Comparison of ENCODE assay signal across 13 cellular contexts in the genomic region with DNA sequence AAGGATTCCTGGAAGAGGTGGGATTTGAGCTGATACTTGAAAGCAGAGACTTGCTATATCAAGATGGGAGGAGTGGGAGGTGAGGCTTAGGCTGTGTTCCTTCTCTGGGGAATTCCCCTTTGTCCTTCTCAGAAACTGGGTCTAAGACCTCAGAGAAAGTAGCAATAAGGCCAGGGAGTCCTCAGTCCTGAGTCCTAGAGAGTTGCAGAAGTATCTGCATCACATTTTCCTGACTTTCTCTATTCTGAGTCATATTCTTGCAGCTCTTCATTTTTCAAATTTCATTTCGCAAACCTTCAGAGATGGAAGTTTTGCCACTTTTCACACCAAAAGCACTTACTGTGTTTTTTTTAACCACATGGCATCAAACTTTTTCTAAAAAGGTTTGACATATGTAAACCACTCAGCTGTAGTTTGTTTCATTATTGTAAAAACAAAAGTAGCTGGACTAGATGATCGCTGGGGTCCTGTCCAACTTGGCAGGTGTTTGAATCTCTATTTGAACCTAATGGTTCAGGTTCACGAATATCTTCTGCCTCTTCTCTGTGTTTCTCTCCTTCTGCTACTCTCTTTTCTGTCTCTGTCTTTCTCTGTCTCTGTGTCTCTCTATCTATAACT. TPM values are rescaled to one million over a fixed set of nuclear protein-coding genes. Genes with fewer than 3 reads are reported as not detected.
DNase-seq lines count a peak whose midpoint lies in the region; ATAC-seq and TF ChIP-seq lines count a peak whose summit lies in the region.
"Had no signal": no experiment of that assay in that cellular context is flagged by ENCODE, and none has a peak within 500 bp of the region (broad histone marks: within the 10 kb centered on the region; RNA-seq: fewer than 3 reads in every experiment).

No MANE protein-coding gene starts in this region.

- DNase-seq in CD1c-positive myeloid dendritic cell (ENCODE audit: extremely low spot score), result peak; percentile 65
- DNase-seq in IMR-90, result no peak
- no peak for DNase-seq in left lung
- no peak for DNase-seq in NCI-H510A (lab: John Stamatoyannopoulos, UW)
- no peak for DNase-seq in ecto neural progenitor cell (ENCODE audit: low spot score)
- DNase-seq: endodermal cell; stimulated activated CD4-positive, alpha-beta T cell treated with anti-CD3 and anti-CD28 coated beads, Interleukin-1b, Interleukin-23, amount 100 ng/mL, for 48 hours; stomach had no signal

- no peak for TF ChIP-seq CTCF in IMR-90 (conservative IDR thresholded peaks at IDR 0.05; ENCODE audit: low read depth, low read length)
- TF ChIP-seq CTCF in left lung (IDR thresholded peaks at IDR 0.05), result no peak

- BruUV-seq in IMR-90 (replicated peaks; lab: Mats Ljungman, UMichigan), result no TSS peak

- no peaks in the 10 kb centered on the region for H3K9me1 ChIP-seq in IMR-90 (ENCODE audit: insufficient read depth, low read length)

- TF ChIP-seq POLR2A in IMR-90 (IDR thresholded peaks at IDR 0.05; ENCODE audit: low read depth, low read length), result no peak

- H3K4me3 ChIP-seq in IMR-90 (ENCODE audit: insufficient read depth, low read depth, low read length) (no peak overlapping the region), left lung (no peak overlapping the region)
- H3K4me3 ChIP-seq: heart right ventricle, SJCRH30, stomach had no signal

- no peak overlapping the region for H4K8ac ChIP-seq in IMR-90 (ENCODE audit: low read depth in 2 of 2, low read length in 2 of 2)

- no peak overlapping the region for H3K56ac ChIP-seq in IMR-90 (ENCODE audit: extremely low read depth, insufficient read depth, low read length)

- H2BK120ac ChIP-seq in IMR-90 (ENCODE audit: low read depth, low read length), result no peak overlapping the region

- H3K36me3 ChIP-seq in IMR-90 (ENCODE audit: control insufficient read depth, insufficient read depth, low read length), result no peaks in the 10 kb centered on the region
- no peaks in the 10 kb centered on the region for H3K36me3 ChIP-seq in left lung
- H3K36me3 ChIP-seq: heart right ventricle, SJCRH30, stomach had no signal

- peak; percentile 60 for ATAC-seq in GM18511 (IDR thresholded peaks at IDR 0.05; ENCODE audit: unreplicated experiment)
- peak; percentile 27; the same call in 1 of the 2 replicates for ATAC-seq in IMR-90 (ENCODE audit: low read depth)
- ATAC-seq in left lung, result peak; percentile 63
- ATAC-seq in GM18909 (IDR thresholded peaks at IDR 0.05; ENCODE audit: poor library complexity, unreplicated experiment), result no peak
- ATAC-seq in HG03565 (IDR thresholded peaks at IDR 0.05; ENCODE audit: unreplicated experiment), result no peak

- H4K5ac ChIP-seq in IMR-90 (ENCODE audit: low read depth, low read length), result no peak overlapping the region

- no peak overlapping the region for H2AK5ac ChIP-seq in IMR-90 (ENCODE audit: low read depth, low read length)

- no peak overlapping the region for H2AK9ac ChIP-seq in IMR-90 (replicated peaks; ENCODE audit: low read depth, low read length, poor library complexity)

- H4K91ac ChIP-seq in IMR-90 (ENCODE audit: insufficient read depth, low read depth, low read length), result no peak overlapping the region

- no peak overlapping the region for H2AFZ ChIP-seq in IMR-90 (replicated peaks; ENCODE audit: low read length, poor library complexity)

- H3K27ac ChIP-seq in IMR-90 (ENCODE audit: insufficient read depth, low read length) (no peak overlapping the region), left lung (no peak overlapping the region)
- H3K27ac ChIP-seq: SJCRH30, stomach had no signal

- H2BK5ac ChIP-seq in IMR-90 (ENCODE audit: low read depth, low read length, poor library complexity, severe bottlenecking), result no peak overlapping the region

- H3K27me3 ChIP-seq in IMR-90 (ENCODE audit: control insufficient read depth, insufficient read depth, low read length) (no peaks in the 10 kb centered on the region), left lung (no peaks in the 10 kb centered on the region)
- H3K27me3 ChIP-seq: heart right ventricle, SJCRH30, stomach had no signal

- H3K23ac ChIP-seq in IMR-90 (ENCODE audit: low read depth, low read length), result no peak overlapping the region

- no peaks in the 10 kb centered on the region for H4K20me1 ChIP-seq in IMR-90 (ENCODE audit: insufficient read depth, low read length)

- in situ Hi-C loops in IMR-90 (cut with MboI; ENCODE audit: low sequenced_read_pairs), result no loop called here

- no peak for TF ChIP-seq RAD21 in IMR-90 (IDR thresholded peaks at IDR 0.05; ENCODE audit: low read length)

- no peak overlapping the region for H3K9ac ChIP-seq in IMR-90 (ENCODE audit: low read depth, low read length)

- no peak overlapping the region for H2BK20ac ChIP-seq in IMR-90 (ENCODE audit: low read depth, low read length)

- POLR2A ChIA-PET in IMR-90 (lab: Charles Lee; ENCODE audit: unreplicated experiment), result no interaction called here

- H2BK15ac ChIP-seq in IMR-90 (ENCODE audit: low read depth, low read length), result no peak overlapping the region

- H3K18ac ChIP-seq in IMR-90 (ENCODE audit: low read depth, low read length), result no peak overlapping the region

- H3K4ac ChIP-seq in IMR-90 (ENCODE audit: low read depth, low read length), result no peak overlapping the region

- CTCF ChIA-PET in IMR-90 (lab: Yijun Ruan, JAX), result no interaction called here

- H3K14ac ChIP-seq in IMR-90 (replicated peaks; ENCODE audit: low read depth, low read length), result no peak overlapping the region

- H3K9me3 ChIP-seq in IMR-90 (ENCODE audit: control insufficient read depth, insufficient read depth, low read length) (no peaks in the 10 kb centered on the region), left lung (no peaks in the 10 kb centered on the region)
- H3K9me3 ChIP-seq: heart right ventricle, SJCRH30, stomach had no signal

- dilution Hi-C loops in IMR-90 (cut with HindIII; ENCODE audit: low sequenced_read_pairs, unreplicated experiment), result no loop called here

- H3K4me2 ChIP-seq in IMR-90 (ENCODE audit: low read depth, low read length), result no peak overlapping the region

- no peaks in the 10 kb centered on the region for H3K79me1 ChIP-seq in IMR-90 (ENCODE audit: low read depth in 1 of 2, low read length in 2 of 2)

- no peaks in the 10 kb centered on the region for H3K4me1 ChIP-seq in IMR-90 (ENCODE audit: control insufficient read depth, insufficient read depth, low read length)
- peaks cover 5 to 16% of the 10 kb centered on the region in 2 donors for H3K4me1 ChIP-seq in left lung

- 67% methylated on average over 1 of the region's 3 CpGs; no CpG with 5 or more reads in 1 of the 2 experiments for WGBS in IMR-90 (ENCODE audit: extremely low coverage in 2 of 2, insufficient read length in 1 of 2), 2 experiments

- intact Hi-C loops in IMR-90 (cut with micrococcal nuclease) (no loop called here), left lung (cut with DNase I) (no loop called here)

TF ChIP-seq in IMR-90, 13 proteins besides CTCF, POLR2A, EP300 and RAD21:
- TF ChIP-seq CEBPB (IDR thresholded peaks at IDR 0.05; ENCODE audit: low read depth, low read length), result no peak
- TF ChIP-seq MXI1 (IDR thresholded peaks at IDR 0.05; ENCODE audit: borderline replicate concordance, low read depth, low read length), result no peak
- TF ChIP-seq, protein P1, sequence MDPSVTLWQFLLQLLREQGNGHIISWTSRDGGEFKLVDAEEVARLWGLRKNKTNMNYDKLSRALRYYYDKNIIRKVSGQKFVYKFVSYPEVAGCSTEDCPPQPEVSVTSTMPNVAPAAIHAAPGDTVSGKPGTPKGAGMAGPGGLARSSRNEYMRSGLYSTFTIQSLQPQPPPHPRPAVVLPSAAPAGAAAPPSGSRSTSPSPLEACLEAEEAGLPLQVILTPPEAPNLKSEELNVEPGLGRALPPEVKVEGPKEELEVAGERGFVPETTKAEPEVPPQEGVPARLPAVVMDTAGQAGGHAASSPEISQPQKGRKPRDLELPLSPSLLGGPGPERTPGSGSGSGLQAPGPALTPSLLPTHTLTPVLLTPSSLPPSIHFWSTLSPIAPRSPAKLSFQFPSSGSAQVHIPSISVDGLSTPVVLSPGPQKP (IDR thresholded peaks at IDR 0.05; ENCODE audit: borderline replicate concordance, low read depth, low read length), result no peak
- TF ChIP-seq BHLHE40 (IDR thresholded peaks at IDR 0.05; ENCODE audit: low read depth, low read length), result no peak
- no peak for TF ChIP-seq RFX5 (IDR thresholded peaks at IDR 0.05; ENCODE audit: low read depth, low read length)
- no peak for TF ChIP-seq SMC3 (IDR thresholded peaks at IDR 0.05; ENCODE audit: low read depth, low read length)
TF ChIP-seq in IMR-90: peak in this region for 0.

RNA-seq across cellular contexts. Expression of a gene that starts 21.3 kb away (rescaled TPM):
- total RNA-seq in IMR-90 (2012; rRNA removed), result under 0.01 and 0.18 TPM in 2 replicates
- polyA plus RNA-seq in IMR-90 (2012; rRNA removed), result 0.65 and 1.0 TPM in 2 replicates
- 0.21 and 0.30 TPM in 2 replicates for polyA plus RNA-seq in IMR-90 (2012; cell fraction: cytosol; rRNA removed)
- 5.7 and 6.6 TPM in 2 replicates for polyA plus RNA-seq in IMR-90 (2012; cell fraction: nucleus; rRNA removed; ENCODE audit: low replicate concordance)
- 1 to 10 TPM; 1.9 to 2.4 TPM for total RNA-seq in left lung

Comparison
In these comparisons a context has a peak if more than half of its experiments do, and no peak if none do; other contexts are left out.
1. ATAC-seq: peak in GM18511 (single experiment), IMR-90 (single experiment) and left lung (single experiment); none in GM18909 (single experiment) and HG03565 (single experiment).